In the genomic region with DNA sequence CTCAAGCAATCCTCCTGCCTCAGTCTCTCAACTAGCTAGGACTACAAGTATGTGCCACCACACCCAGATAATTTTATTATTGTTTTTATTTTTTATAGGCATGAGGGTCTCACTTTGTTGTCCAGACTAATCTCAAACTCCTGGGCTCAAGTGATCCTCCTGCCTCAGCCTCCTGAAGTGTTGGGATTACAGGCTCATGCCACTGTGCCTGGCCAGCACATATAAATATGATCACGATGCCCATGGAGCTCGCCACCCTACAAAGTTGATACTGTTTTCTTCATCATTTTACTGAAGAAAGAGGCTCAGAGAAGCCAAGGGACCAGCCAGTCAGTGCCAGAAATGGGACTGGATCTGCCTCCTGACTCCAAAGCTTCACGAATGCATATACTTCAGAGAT, we compare ENCODE assay signal across 26 cellular contexts. TPM values are rescaled to one million over a fixed set of nuclear protein-coding genes. Genes with fewer than 3 reads are reported as not detected.
DNase-seq lines count a peak whose midpoint lies in the region; ATAC-seq, FAIRE-seq and TF ChIP-seq lines count a peak whose summit lies in the region.
"Had no signal": no experiment of that assay in that cellular context is flagged by ENCODE, and none has a peak within 500 bp of the region (broad histone marks: within the 10 kb centered on the region; RNA-seq: fewer than 3 reads in every experiment).

No MANE protein-coding gene starts in this region.

- H2BK12ac ChIP-seq in mesenchymal stem cell (ENCODE audit: low read length in 2 of 2), result no peak overlapping the region

- H3K9me1 ChIP-seq in K562 (ENCODE audit: control insufficient read depth, insufficient read depth, low read length), result no peaks in the 10 kb centered on the region

- no peak for TF ChIP-seq EP300 in K562 (IDR thresholded peaks at IDR 0.05; ENCODE audit: low read length)

- TF ChIP-seq CTCF in cardiac muscle cell (IDR thresholded peaks at IDR 0.05; ENCODE audit: low read depth, low read length) (no peak), K562 (IDR thresholded peaks at IDR 0.05 in 2 of 3, conservative IDR thresholded peaks at IDR 0.05 in 1 of 3; ENCODE audit: insufficient read depth in 2 of 3, low read depth in 1 of 3, low read length in 3 of 3) (no peak), testis (IDR thresholded peaks at IDR 0.05) (no peak)

- H3K27me3 ChIP-seq in cardiac muscle cell (no peaks in the 10 kb centered on the region), K562 (ENCODE audit: control insufficient read depth in 2 of 2, insufficient read depth in 2 of 2, low read length in 2 of 2) (no peaks in the 10 kb centered on the region), testis (no peaks in the 10 kb centered on the region), mesenchymal stem cell (ENCODE audit: control insufficient read depth in 1 of 2, insufficient read depth in 1 of 2, low read length in 2 of 2) (no peaks in the 10 kb centered on the region), HAP-1 (ENCODE audit: low read depth) (no peaks in the 10 kb centered on the region)
- H3K27me3 ChIP-seq: breast epithelium, suprapubic skin, upper lobe of right lung had no signal

- H4K91ac ChIP-seq in mesenchymal stem cell (ENCODE audit: low read length), result no peak overlapping the region

- in situ Hi-C loops in K562 (cut with MboI), result no loop called here
- in situ Hi-C loops in HAP-1 (cut with MboI; ENCODE audit: low sequenced_read_pairs), result no loop called here

- DNase-seq in cardiac muscle cell (ENCODE audit: low read depth in 1 of 2, low spot score in 1 of 2), result no peak
- DNase-seq in Right ventricle myocardium superior, result no peak
- no peak for DNase-seq in K562 (ENCODE audit: extremely low read depth in 1 of 4, low spot score in 3 of 4)
- DNase-seq in testis, result no peak
- no peak for DNase-seq in mesenchymal stem cell
- DNase-seq in HAP-1 (ENCODE audit: low spot score in 2 of 2), result no peak
- DNase-seq: activated CD4-positive, alpha-beta T cell treated with anti-CD3 and anti-CD28 coated beads for 1 hour; activated CD8-positive, alpha-beta T cell treated with anti-CD3 and anti-CD28 coated beads for 36 hours; activated naive CD4-positive, alpha-beta T cell treated with anti-CD3 and anti-CD28 coated beads, Interleukin-2, amount 50 U/mL, for 16 hours; CD8-positive, alpha-beta memory T cell; effector CD4-positive, alpha-beta T cell; erythroblast; Karpas-422; left colon; NCI-H1417; NCI-H524 treated with DMSO at 0.1 percent for 48 hours; occipital lobe; T-helper 2 cell; upper lobe of right lung had no signal

- H3K18ac ChIP-seq in mesenchymal stem cell (ENCODE audit: low read depth in 1 of 2, low read length in 2 of 2), result no peak overlapping the region

- no peaks in the 10 kb centered on the region for H3K79me2 ChIP-seq in K562 (ENCODE audit: control insufficient read depth, insufficient read depth, low read length)

- no peak for FAIRE-seq in K562 (lab: Jason Lieb, UNC)
- FAIRE-seq: colon had no signal

- H2BK15ac ChIP-seq in mesenchymal stem cell (ENCODE audit: low read depth, poor library complexity, severe bottlenecking), result no peak overlapping the region

- CTCF ChIA-PET in K562 (lab: Yijun Ruan, JAX; ENCODE audit: low intra/inter-chr PET ratio), result no interaction called here

- no peak overlapping the region for H3K4ac ChIP-seq in mesenchymal stem cell (ENCODE audit: low read depth in 1 of 2, low read length in 2 of 2)

- H3K23ac ChIP-seq in mesenchymal stem cell (ENCODE audit: low read length in 2 of 2), result no peak overlapping the region

- H3K4me1 ChIP-seq in cardiac muscle cell (ENCODE audit: low read depth), result peaks cover 30% of the 10 kb centered on the region
- peaks cover 17 to 24% of the 10 kb centered on the region in 2 experiments for H3K4me1 ChIP-seq in K562 (replicated peaks in 1 of 2; ENCODE audit: control insufficient read depth in 2 of 2, insufficient read depth in 2 of 2, low read length in 2 of 2)
- H3K4me1 ChIP-seq in mesodermal cell (ENCODE audit: control insufficient read depth, insufficient read depth, low read length, poor library complexity, severe bottlenecking), result peaks cover 36% of the 10 kb centered on the region
- peaks cover 31% of the 10 kb centered on the region for H3K4me1 ChIP-seq in testis
- H3K4me1 ChIP-seq in mesenchymal stem cell (ENCODE audit: control insufficient read depth, insufficient read depth, low read depth, low read length), result peaks cover 14% of the 10 kb centered on the region
- H3K4me1 ChIP-seq in HAP-1, result peaks cover 7% of the 10 kb centered on the region; the same call in 1 of the 2 replicates
- H3K4me1 ChIP-seq: breast epithelium had no signal

- no peaks in the 10 kb centered on the region for H4K20me1 ChIP-seq in K562 (replicated peaks; ENCODE audit: control insufficient read depth, insufficient read depth, low read length)

- no peaks in the 10 kb centered on the region for H3K36me3 ChIP-seq in cardiac muscle cell
- no peaks in the 10 kb centered on the region for H3K36me3 ChIP-seq in K562 (ENCODE audit: control insufficient read depth, insufficient read depth, low read length)
- no peaks in the 10 kb centered on the region for H3K36me3 ChIP-seq in mesodermal cell (ENCODE audit: control insufficient read depth, insufficient read depth, low read length)
- H3K36me3 ChIP-seq in testis (ENCODE audit: low read depth, missing control alignments), result no peaks in the 10 kb centered on the region
- no peaks in the 10 kb centered on the region for H3K36me3 ChIP-seq in mesenchymal stem cell (ENCODE audit: control insufficient read depth in 1 of 2, insufficient read depth in 2 of 2, low read depth in 1 of 2, low read length in 2 of 2)
- H3K36me3 ChIP-seq in HAP-1 (replicated peaks), result no peaks in the 10 kb centered on the region
- H3K36me3 ChIP-seq: breast epithelium, suprapubic skin, upper lobe of right lung had no signal

- H2BK5ac ChIP-seq in mesenchymal stem cell (ENCODE audit: low read depth, low read length, poor library complexity, severe bottlenecking), result no peak overlapping the region

- 75% methylated on average over 3 of the region's 3 CpGs for WGBS in K562 (ENCODE audit: insufficient coverage, low coverage, missing lambda C conversion rate)
- 96 to 100% methylated on average over 3 of the region's 3 CpGs for whole genome bisulfite sequencing in mesodermal cell (ENCODE audit: insufficient coverage in 2 of 2), 2 experiments
- 64 to 79% methylated on average over 3 of the region's 3 CpGs for WGBS in testis, 2 donors
- WGBS in mesenchymal stem cell, result 94% methylated on average over 3 of the region's 3 CpGs

- H2BK120ac ChIP-seq in mesenchymal stem cell (ENCODE audit: low read depth, low read length), result no peak overlapping the region

- H3K9me3 ChIP-seq in cardiac muscle cell (ENCODE audit: low read depth), result no peaks in the 10 kb centered on the region
- no peaks in the 10 kb centered on the region for H3K9me3 ChIP-seq in K562 (replicated peaks; ENCODE audit: control insufficient read depth, insufficient read depth, low read depth, low read length)
- H3K9me3 ChIP-seq in mesodermal cell (ENCODE audit: control insufficient read depth, low read length), result no peaks in the 10 kb centered on the region
- no peaks in the 10 kb centered on the region for H3K9me3 ChIP-seq in testis
- no peaks in the 10 kb centered on the region for H3K9me3 ChIP-seq in mesenchymal stem cell (ENCODE audit: control insufficient read depth, low read length)
- H3K9me3 ChIP-seq in HAP-1, result no peaks in the 10 kb centered on the region
- H3K9me3 ChIP-seq: breast epithelium, suprapubic skin, upper lobe of right lung had no signal

- no peak overlapping the region for H3K9ac ChIP-seq in K562 (ENCODE audit: insufficient read depth in 1 of 2, low read depth in 2 of 2, low read length in 2 of 2)
- H3K9ac ChIP-seq in mesenchymal stem cell (ENCODE audit: low read length), result no peak overlapping the region

- TF ChIP-seq RAD21 in K562 (CRISPR knock-in tag; conservative IDR thresholded peaks at IDR 0.05 in 1 of 2, IDR thresholded peaks at IDR 0.05 in 1 of 2), result no peak

- H2AK5ac ChIP-seq in mesenchymal stem cell (ENCODE audit: low read length, severe bottlenecking), result no peak overlapping the region

- no peak overlapping the region for H3K14ac ChIP-seq in mesenchymal stem cell (ENCODE audit: low read length in 2 of 2)

- BruUV-seq in K562 (replicated peaks; lab: Mats Ljungman, UMichigan), result no TSS peak

- H3K27ac ChIP-seq in cardiac muscle cell (peak overlapping the region; percentile 74), K562 (ENCODE audit: extremely low read depth, low read depth, low read length) (0 out of 3 replicates have a peak overlapping the region, but pooled peaks have one; percentile 40), mesodermal cell (ENCODE audit: low read depth, low read length, severe bottlenecking) (peak overlapping the region; percentile 23), testis (peak overlapping the region; percentile 33 to 56), mesenchymal stem cell (ENCODE audit: low read length, poor library complexity, severe bottlenecking) (no peak overlapping the region)
- H3K27ac ChIP-seq: suprapubic skin had no signal

- TF ChIP-seq POLR2A in K562 (conservative IDR thresholded peaks at IDR 0.05), result no peak
- TF ChIP-seq POLR2A in testis (IDR thresholded peaks at IDR 0.05), result no peak

- no peaks in the 10 kb centered on the region for H3K79me1 ChIP-seq in mesenchymal stem cell (replicated peaks; ENCODE audit: low read length, poor library complexity, severe bottlenecking)

- no peak overlapping the region for H4K8ac ChIP-seq in mesenchymal stem cell (ENCODE audit: low read length)

- POLR2A ChIA-PET in K562 (lab: Yijun Ruan, JAX), result interaction anchor here (0.8 to 2.6 kb wide), 3 partner anchors 12 to 16 kb away, joined by 3 to 11 read pairs (median 3); no protein-coding TSS in a partner anchor

- H2AFZ ChIP-seq in K562 (ENCODE audit: low read depth, low read length) (peak overlapping the region; percentile 92), mesenchymal stem cell (ENCODE audit: low read depth, low read length) (no peak overlapping the region)

- intact Hi-C loops in Right ventricle myocardium superior (cut with DNase I) (no loop called here), K562 (cut with micrococcal nuclease) (no loop called here), testis (cut with DNase I; ENCODE audit: low total_unique reads) (no loop called here)

- H3K4me3 ChIP-seq in cardiac muscle cell, result no peak overlapping the region
- H3K4me3 ChIP-seq in K562, result no peak overlapping the region
- no peak overlapping the region for H3K4me3 ChIP-seq in mesodermal cell (ENCODE audit: extremely low read depth, insufficient read depth, low read length, poor library complexity, severe bottlenecking)
- H3K4me3 ChIP-seq in testis, result no peak overlapping the region
- H3K4me3 ChIP-seq in mesenchymal stem cell (ENCODE audit: insufficient read depth in 1 of 2, low read depth in 1 of 2, low read length in 2 of 2), result no peak overlapping the region
- H3K4me3 ChIP-seq in HAP-1, result no peak overlapping the region
- H3K4me3 ChIP-seq: breast epithelium, suprapubic skin, upper lobe of right lung had no signal

- H3K4me2 ChIP-seq in K562 (ENCODE audit: insufficient read depth, low read length), result no peak overlapping the region
- no peak overlapping the region for H3K4me2 ChIP-seq in mesenchymal stem cell (ENCODE audit: low read length, poor library complexity, severe bottlenecking)

- ATAC-seq in Right ventricle myocardium superior (ENCODE audit: poor library complexity) (no peak), K562 (no peak), HG03039 (IDR thresholded peaks at IDR 0.05; ENCODE audit: unreplicated experiment) (no peak)
- ATAC-seq: activated CD8-positive, alpha-beta T cell treated with anti-CD3 and anti-CD28 coated beads for 36 hours; activated T-helper 17 cell treated with anti-CD3 and anti-CD28 coated beads, Interleukin-2, amount 50 U/mL, for 72 hours; left colon; stimulated activated memory B cell treated with anti-CD40 and anti-IgM and Interleukin-4, amounts not matched to agents 10 μg/mL and 1 μg/mL and 100 μg/mL, for 72 hours had no signal

RNA-seq across cellular contexts. Expression of a gene that starts 53.1 kb away (rescaled TPM):
- total RNA-seq in cardiac muscle cell (99.6 and 148 TPM in 2 replicates), Right ventricle myocardium superior (73.3 TPM), K562 (2014; rRNA removed) (20.9 and 39.6 TPM in 2 replicates), K562 (2014; rRNA removed; fragmentation: Illumina TruSeq; extraction: Trizol) (16.7 and 17.7 TPM in 2 replicates), K562 (2015; rRNA removed; fragmentation: Illumina TruSeq; extraction: Trizol) (31.8 and 34.5 TPM in 2 replicates), K562 (2021) (21.3 and 22.7 TPM in 2 replicates), testis (100 to 1,000 TPM; 154 to 171 TPM)
- polyA plus RNA-seq in cardiac muscle cell (64.1 and 79.1 TPM in 2 replicates), K562 (2011; rRNA removed) (15.0 and 23.8 TPM in 2 replicates), K562 (2014; fragmentation: Illumina TruSeq; extraction: Trizol) (23.8 and 24.4 TPM in 2 replicates), K562 (2014; fragmentation: Nextera tagmentation; extraction: Ambion mirVana) (1 to 10 TPM; 6.9 to 8.8 TPM), K562 (2014; rRNA removed) (15.3 and 18.2 TPM in 2 replicates), testis (ENCODE audit: insufficient read depth, low read depth, low replicate concordance) (64.7 TPM)
- 39.0 and 119 TPM in 2 replicates for total RNA-seq in K562 (2011; cell fraction: chromatin; rRNA removed; ENCODE audit: low replicate concordance)
- total RNA-seq in K562 (2011; cell fraction: nucleolus; rRNA removed), result 77.4 and 121 TPM in 2 replicates
- total RNA-seq in K562 (2011; cell fraction: nucleoplasm; rRNA removed), result 50.6 and 60.0 TPM in 2 replicates
- 17.5 and 26.1 TPM in 2 replicates for polyA plus RNA-seq in K562 (2011; cell fraction: cytosol; rRNA removed)
- 75.3 and 106 TPM in 2 replicates for polyA plus RNA-seq in K562 (2011; cell fraction: nucleus; rRNA removed)
- 23.5 and 32.0 TPM in 2 replicates for polyA plus RNA-seq in K562 (2012)
- polyA minus RNA-seq in K562 (2011; rRNA and poly(A)+ RNA removed), result 19.5 and 24.3 TPM in 2 replicates
- 17.6 and 21.0 TPM in 2 replicates for polyA minus RNA-seq in K562 (2011; cell fraction: cytosol; rRNA and poly(A)+ RNA removed)
- polyA minus RNA-seq in K562 (2011; cell fraction: nucleus; rRNA and poly(A)+ RNA removed), result 67.9 and 90.0 TPM in 2 replicates
- 51.8 TPM for polyA plus RNA-seq in mesodermal cell (2013, experiment 1 of 2)
- polyA plus RNA-seq in mesodermal cell (2013, experiment 2 of 2), result 46.6 TPM
- polyA plus RNA-seq in mesenchymal stem cell (2013, experiment 1 of 2), result 80.0 TPM
- polyA plus RNA-seq in mesenchymal stem cell (2013, experiment 2 of 2), result 75.3 TPM

RNA-seq across cellular contexts. Expression of a gene that starts 59.3 kb away (rescaled TPM):
- total RNA-seq in cardiac muscle cell, result 143 and 221 TPM in 2 replicates
- 296 and 352 TPM in 2 replicates for polyA plus RNA-seq in cardiac muscle cell
- total RNA-seq in Right ventricle myocardium superior, result 178 TPM
- total RNA-seq in K562 (2011; cell fraction: chromatin; rRNA removed; ENCODE audit: low replicate concordance), result 38.7 and 60.7 TPM in 2 replicates
- 47.8 and 50.5 TPM in 2 replicates for total RNA-seq in K562 (2011; cell fraction: nucleolus; rRNA removed)
- 58.6 and 80.4 TPM in 2 replicates for total RNA-seq in K562 (2011; cell fraction: nucleoplasm; rRNA removed)
- total RNA-seq in K562 (2014; rRNA removed), result 164 and 210 TPM in 2 replicates
- 234 and 271 TPM in 2 replicates for total RNA-seq in K562 (2014; rRNA removed; fragmentation: Illumina TruSeq; extraction: Trizol)
- 279 and 288 TPM in 2 replicates for total RNA-seq in K562 (2015; rRNA removed; fragmentation: Illumina TruSeq; extraction: Trizol)
- 258 and 274 TPM in 2 replicates for total RNA-seq in K562 (2021)
- polyA plus RNA-seq in K562 (2011; rRNA removed), result 318 and 452 TPM in 2 replicates
- polyA plus RNA-seq in K562 (2011; cell fraction: cytosol; rRNA removed), result 167 and 229 TPM in 2 replicates
- 54.4 and 95.7 TPM in 2 replicates for polyA plus RNA-seq in K562 (2011; cell fraction: nucleus; rRNA removed)
- polyA plus RNA-seq in K562 (2012), result 203 and 288 TPM in 2 replicates
- polyA plus RNA-seq in K562 (2014; fragmentation: Illumina TruSeq; extraction: Trizol), result 292 and 301 TPM in 2 replicates
- 100 to 1,000 TPM; 922 to 952 TPM for polyA plus RNA-seq in K562 (2014; fragmentation: Nextera tagmentation; extraction: Ambion mirVana)
- polyA plus RNA-seq in K562 (2014; rRNA removed), result 274 and 283 TPM in 2 replicates
- 166 and 169 TPM in 2 replicates for polyA minus RNA-seq in K562 (2011; rRNA and poly(A)+ RNA removed)
- polyA minus RNA-seq in K562 (2011; cell fraction: cytosol; rRNA and poly(A)+ RNA removed), result 78.1 and 98.1 TPM in 2 replicates
- polyA minus RNA-seq in K562 (2011; cell fraction: nucleus; rRNA and poly(A)+ RNA removed), result 17.6 and 42.8 TPM in 2 replicates
- polyA plus RNA-seq in mesodermal cell (2013, experiment 1 of 2), result 173 TPM
- 188 TPM for polyA plus RNA-seq in mesodermal cell (2013, experiment 2 of 2)
- 100 to 1,000 TPM; 147 to 257 TPM for total RNA-seq in testis
- polyA plus RNA-seq in testis (ENCODE audit: insufficient read depth, low read depth, low replicate concordance), result 461 TPM
- polyA plus RNA-seq in mesenchymal stem cell (2013, experiment 1 of 2), result 290 TPM
- 302 TPM for polyA plus RNA-seq in mesenchymal stem cell (2013, experiment 2 of 2)
